In genomic region chr9:127449332-127449966, GRCh38 we compare ENCODE assay signal across 8 cellular contexts. TPM values are rescaled to one million over a fixed set of nuclear protein-coding genes. Genes with fewer than 3 reads are reported as not detected.
DNase-seq lines count a peak whose midpoint lies in the region; ATAC-seq, FAIRE-seq and TF ChIP-seq lines count a peak whose summit lies in the region.

No MANE protein-coding gene starts in this region.

- H3K9me3 Mint-ChIP-seq in CD14-positive monocyte = peaks cover 0 to 6% (median 3%) of the 10 kb centered on the region in 7 donors
- H3K9me3 Mint-ChIP-seq in naive B cell = no peaks in the 10 kb centered on the region

- H3K27me3 Mint-ChIP-seq in CD14-positive monocyte (ENCODE audit: low read depth in 3 of 3) (peaks cover 0 to 1% (median 0%) of the 10 kb centered on the region in 3 donors), naive B cell (no peaks in the 10 kb centered on the region)

- TF ChIP-seq CTCF in CD14-positive monocyte (IDR thresholded peaks at IDR 0.05) (no peak), Loucy (conservative IDR thresholded peaks at IDR 0.05; ENCODE audit: low read length) (no peak), bronchial epithelial cell (IDR thresholded peaks at IDR 0.05; ENCODE audit: insufficient read depth, low read length, severe bottlenecking) (no peak), thyroid gland (IDR thresholded peaks at IDR 0.05) (no peak)

- peak overlapping the region in 1 of 3 donors; percentile 82 for H3K27ac ChIP-seq in thyroid gland

- H3K4me1 Mint-ChIP-seq in CD14-positive monocyte (peaks cover 39% of the 10 kb centered on the region), naive B cell (peaks cover 29 to 50% (median 45%) of the 10 kb centered on the region in 3 donors)

- no peaks in the 10 kb centered on the region for H3K9me3 ChIP-seq in Loucy (ENCODE audit: insufficient read depth, low read depth, low read length)
- H3K9me3 ChIP-seq in thyroid gland = no peaks in the 10 kb centered on the region

- H3K4me2 ChIP-seq in Loucy (ENCODE audit: low read depth, low read length, poor library complexity, severe bottlenecking) = peak overlapping the region; percentile 99

- H3K79me2 ChIP-seq in Loucy (ENCODE audit: insufficient read depth, low read length) = peaks cover 51% of the 10 kb centered on the region

- no peak for DNase-seq in CD14-positive monocyte (ENCODE audit: low spot score)
- DNase-seq in bronchial epithelial cell (ENCODE audit: low read depth) = no peak
- DNase-seq in naive B cell = no peak
- no peak for DNase-seq in NCI-H2227 treated with DMSO at 0.1 percent for 48 hours (lab: John Stamatoyannopoulos, UW)
- DNase-seq in thyroid gland = no peak

- peak overlapping the region; percentile 93 to 97 for H3K4me3 Mint-ChIP-seq in CD14-positive monocyte
- peak overlapping the region; percentile 93 to 99 (median 98) for H3K4me3 Mint-ChIP-seq in naive B cell

- peaks cover 39% of the 10 kb centered on the region for H4K20me1 ChIP-seq in Loucy (ENCODE audit: insufficient read depth, low read length, poor library complexity, severe bottlenecking)

- H3K27ac Mint-ChIP-seq in CD14-positive monocyte (peak overlapping the region in 6 of 7 donors; percentile 75 to 96 (median 96)), naive B cell (peak overlapping the region in 5 of 6 donors; percentile 86 to 99 (median 96))

- H3K36me3 Mint-ChIP-seq in CD14-positive monocyte (peaks cover 49 to 66% of the 10 kb centered on the region in 2 donors), naive B cell (peaks cover 16 to 17% of the 10 kb centered on the region in 2 donors)

- peaks cover 18% of the 10 kb centered on the region; the same call in 1 of the 2 replicates for H3F3A ChIP-seq in Loucy (ENCODE audit: low read depth)

- peaks cover 9% of the 10 kb centered on the region for H3K27me3 ChIP-seq in Loucy (ENCODE audit: insufficient read depth, low read length, poor library complexity, severe bottlenecking)
- H3K27me3 ChIP-seq in bronchial epithelial cell (ENCODE audit: control insufficient read depth, insufficient read depth, low read length) = no peaks in the 10 kb centered on the region
- H3K27me3 ChIP-seq in thyroid gland = no peaks in the 10 kb centered on the region

- ATAC-seq in naive B cell (ENCODE audit: low read depth in 2 of 2) (no peak), HG02763 (IDR thresholded peaks at IDR 0.05; ENCODE audit: unreplicated experiment) (no peak), GM18505 (IDR thresholded peaks at IDR 0.05; ENCODE audit: unreplicated experiment) (no peak)

- TF ChIP-seq POLR2A in GM18505 (IDR thresholded peaks at IDR 0.05; ENCODE audit: borderline replicate concordance, extremely low read depth, insufficient read depth, insufficient read length) (no peak), thyroid gland (IDR thresholded peaks at IDR 0.05) (no peak)

- H3K4me1 ChIP-seq in Loucy (ENCODE audit: insufficient read depth, low read length, poor library complexity, severe bottlenecking) (peaks cover 33% of the 10 kb centered on the region), thyroid gland (peaks cover 25 to 41% of the 10 kb centered on the region in 2 donors)

- H3K9me2 ChIP-seq in Loucy (replicated peaks; ENCODE audit: low read depth, low read length) = no peaks in the 10 kb centered on the region

- intact Hi-C loops in CD14-positive monocyte (cut with micrococcal nuclease) (no loop called here), thyroid gland (cut with DNase I) (no loop called here)

- no peak for FAIRE-seq in bronchial epithelial cell (lab: Jason Lieb, UNC)

- H2AFZ ChIP-seq in Loucy (ENCODE audit: low read length) = no peak overlapping the region

- H3K36me3 ChIP-seq in Loucy (ENCODE audit: insufficient read depth, low read length) = peaks cover 53% of the 10 kb centered on the region
- peaks cover 28% of the 10 kb centered on the region for H3K36me3 ChIP-seq in bronchial epithelial cell (ENCODE audit: control insufficient read depth, insufficient read depth, low read length)
- peaks cover 38 to 41% of the 10 kb centered on the region in 2 donors for H3K36me3 ChIP-seq in thyroid gland

- WGBS in thyroid gland, 2 donors = 65 to 72% methylated on average over 5 of the region's 5 CpGs

- H3K4me3 ChIP-seq in Loucy (ENCODE audit: low read length, poor library complexity, severe bottlenecking) = peak overlapping the region; percentile 98
- peak overlapping the region; percentile 89 for H3K4me3 ChIP-seq in bronchial epithelial cell (ENCODE audit: low read depth, low read length)
- H3K4me3 ChIP-seq in thyroid gland (replicated peaks in 1 of 3) = no peak overlapping the region

- H3K9ac ChIP-seq in Loucy (ENCODE audit: low read depth, low read length, poor library complexity, severe bottlenecking) = peak overlapping the region; percentile 97

RNA-seq across cellular contexts. Expression of gene RPL12, which starts 1.8 kb away (rescaled TPM):
- polyA plus RNA-seq in CD14-positive monocyte = 100 to 1,000 TPM; 417 to 490 TPM
- 2,552 and 3,707 TPM in 2 replicates for total RNA-seq in bronchial epithelial cell
- 1,000 to 10,000 TPM; 1,582 to 1,976 (median 1,881) TPM for polyA plus RNA-seq in naive B cell (ENCODE audit: low read depth in 6 of 6)
- total RNA-seq in thyroid gland = 1,000 to 10,000 TPM; 1,286 to 2,844 (median 1,849) TPM

RNA-seq across cellular contexts. Expression of gene LRSAM1, which starts 1.9 kb away (rescaled TPM):
- polyA plus RNA-seq in CD14-positive monocyte = 1 to 10 TPM; 6.0 to 8.2 TPM
- total RNA-seq in bronchial epithelial cell = 5.3 and 10.9 TPM in 2 replicates
- polyA plus RNA-seq in naive B cell (ENCODE audit: low read depth in 6 of 6) = 1 to 10 TPM; 4.9 to 9.2 (median 7.0) TPM
- 10 to 100 TPM; 13.7 to 19.6 (median 16.3) TPM for total RNA-seq in thyroid gland

RNA-seq across cellular contexts. Expression of gene ZNF79, which starts 25.3 kb away (rescaled TPM):
- polyA plus RNA-seq in CD14-positive monocyte (1 to 10 TPM; 1.4 to 2.0 TPM), naive B cell (ENCODE audit: low read depth in 6 of 6) (1 to 10 TPM in 5 of 6 donors, not detected in 1; 5.8 to 8.8 (median 6.2) TPM)
- total RNA-seq in bronchial epithelial cell (12.8 and 14.0 TPM in 2 replicates), thyroid gland (10 to 100 TPM; 10.6 to 19.4 (median 15.9) TPM)

RNA-seq across cellular contexts. Expression of gene SLC2A8, which starts 52.5 kb away (rescaled TPM):
- polyA plus RNA-seq in CD14-positive monocyte (1 to 10 TPM; 6.6 to 8.7 TPM), naive B cell (ENCODE audit: low read depth in 6 of 6) (10 to 100 TPM in 1 of 6 donors, 1 to 10 TPM in 5; 6.0 to 14.3 (median 8.5) TPM)
- total RNA-seq in bronchial epithelial cell (4.5 and 7.0 TPM in 2 replicates), thyroid gland (10 to 100 TPM; 25.4 to 38.2 (median 29.9) TPM)

Comparison
In these comparisons a context has a peak if more than half of its experiments do, and no peak if none do; other contexts are left out.
1. H3K4me3 ChIP-seq: peak in Loucy (single experiment) and bronchial epithelial cell (single experiment); none in thyroid gland (0 of 3).